9 cellular contexts compared by ENCODE assay signal in genomic region chr21:45137612-45137937, GRCh38.
"Had no signal": no experiment of that assay in that cellular context is flagged by ENCODE, and none has a peak within 500 bp of the region (broad histone marks: within the 10 kb centered on the region; RNA-seq: fewer than 3 reads in every experiment).

No MANE protein-coding gene starts in this region.

- ATAC-seq: activated naive CD8-positive, alpha-beta T cell treated with anti-CD3 and anti-CD28 coated beads, Interleukin-2, amount 50 U/mL, for 24 hours had no signal

- H3K36me3 Mint-ChIP-seq: activated CD8-positive, alpha-beta memory T cell treated with anti-CD3 and anti-CD28 coated beads, Interleukin-2, amount 10 ng/mL, durations not matched to agents 7 days and 5 days had no signal

- H3K27ac Mint-ChIP-seq: activated B cell treated with CpG ODN at 0.5 μM for 24 hours; activated CD4-positive, alpha-beta T cell treated with anti-CD3 and anti-CD28 coated beads, Interleukin-2, amount 10 ng/mL, durations not matched to agents 7 days and 5 days; activated naive CD8-positive, alpha-beta T cell treated with anti-CD3 and anti-CD28 coated beads, Interleukin-2, amount 50 U/mL, for 24 hours; activated T-cell treated with anti-CD3 and anti-CD28 coated beads, Interleukin-2, amount 50 U/mL, for 72 hours; endodermal cell; stimulated activated naive CD8-positive, alpha-beta T cell treated with anti-CD3 and anti-CD28 coated beads, Interleukin-15, Interleukin-2, amounts not matched to agents 100 ng/mL and 50 ng/mL, for 24 hours had no signal

- H3K4me3 Mint-ChIP-seq: activated B cell treated with CpG ODN at 0.5 μM for 24 hours; activated CD4-positive, alpha-beta T cell treated with anti-CD3 and anti-CD28 coated beads, Interleukin-2, amount 10 ng/mL, durations not matched to agents 7 days and 5 days; activated CD8-positive, alpha-beta memory T cell treated with anti-CD3 and anti-CD28 coated beads, Interleukin-2, amount 10 ng/mL, durations not matched to agents 7 days and 5 days; activated naive CD8-positive, alpha-beta T cell treated with anti-CD3 and anti-CD28 coated beads, Interleukin-2, amount 50 U/mL, for 24 hours; activated T-cell treated with anti-CD3 and anti-CD28 coated beads, Interleukin-2, amount 50 U/mL, for 72 hours; endodermal cell; naive thymus-derived CD8-positive, alpha-beta T cell; stimulated activated naive CD8-positive, alpha-beta T cell treated with anti-CD3 and anti-CD28 coated beads, Interleukin-15, Interleukin-2, amounts not matched to agents 100 ng/mL and 50 ng/mL, for 24 hours had no signal

- H3K27me3 Mint-ChIP-seq: activated B cell treated with CpG ODN at 0.5 μM for 24 hours; activated CD4-positive, alpha-beta T cell treated with anti-CD3 and anti-CD28 coated beads, Interleukin-2, amount 10 ng/mL, durations not matched to agents 7 days and 5 days; activated CD8-positive, alpha-beta memory T cell treated with anti-CD3 and anti-CD28 coated beads, Interleukin-2, amount 10 ng/mL, durations not matched to agents 7 days and 5 days; activated naive CD8-positive, alpha-beta T cell treated with anti-CD3 and anti-CD28 coated beads, Interleukin-2, amount 50 U/mL, for 24 hours; naive thymus-derived CD8-positive, alpha-beta T cell; stimulated activated naive CD8-positive, alpha-beta T cell treated with anti-CD3 and anti-CD28 coated beads, Interleukin-15, Interleukin-2, amounts not matched to agents 100 ng/mL and 50 ng/mL, for 24 hours had no signal

- H3K4me3 ChIP-seq: lung had no signal

- H3K9me3 Mint-ChIP-seq: activated B cell treated with CpG ODN at 0.5 μM for 24 hours; activated CD4-positive, alpha-beta T cell treated with anti-CD3 and anti-CD28 coated beads, Interleukin-2, amount 10 ng/mL, durations not matched to agents 7 days and 5 days; activated naive CD8-positive, alpha-beta T cell treated with anti-CD3 and anti-CD28 coated beads, Interleukin-2, amount 50 U/mL, for 24 hours; activated T-cell treated with anti-CD3 and anti-CD28 coated beads, Interleukin-2, amount 50 U/mL, for 72 hours; endodermal cell; naive thymus-derived CD8-positive, alpha-beta T cell; stimulated activated naive CD8-positive, alpha-beta T cell treated with anti-CD3 and anti-CD28 coated beads, Interleukin-15, Interleukin-2, amounts not matched to agents 100 ng/mL and 50 ng/mL, for 24 hours had no signal
